15 cellular contexts compared by ENCODE assay signal in genomic region chr10:856405-857157, GRCh38.
DNase-seq lines count a peak whose midpoint lies in the region; ATAC-seq and TF ChIP-seq lines count a peak whose summit lies in the region.
"Had no signal": no experiment of that assay in that cellular context is flagged by ENCODE, and none has a peak within 500 bp of the region (broad histone marks: within the 10 kb centered on the region; RNA-seq: fewer than 3 reads in every experiment).

No MANE protein-coding gene starts in this region.

- no peaks in the 10 kb centered on the region for H3K27me3 ChIP-seq in breast epithelium
- H3K27me3 ChIP-seq: adrenal gland, MG63 had no signal

- CTCF ChIA-PET in MCF 10A (lab: Yijun Ruan, JAX): no interaction called here

- H3K27me3 Mint-ChIP-seq in MCF 10A (ENCODE audit: insufficient read depth, unreplicated experiment): no peaks in the 10 kb centered on the region
- H3K27me3 Mint-ChIP-seq in activated T-helper 17 cell treated with anti-CD3 and anti-CD28 coated beads, Interleukin-2, amount 50 U/mL, for 72 hours: no peaks in the 10 kb centered on the region
- H3K27me3 Mint-ChIP-seq in type B pancreatic cell: no peaks in the 10 kb centered on the region

- TF ChIP-seq CTCF in breast epithelium (IDR thresholded peaks at IDR 0.05) (no peak), MCF 10A (IDR thresholded peaks at IDR 0.05; ENCODE audit: unreplicated experiment) (no peak), type B pancreatic cell (conservative IDR thresholded peaks at IDR 0.05) (no peak)

- no peaks in the 10 kb centered on the region for H3K4me1 ChIP-seq in breast epithelium

- H3K4me3 Mint-ChIP-seq in MCF 10A (ENCODE audit: unreplicated experiment): no peak overlapping the region
- no peak overlapping the region for H3K4me3 Mint-ChIP-seq in activated T-helper 17 cell treated with anti-CD3 and anti-CD28 coated beads, Interleukin-2, amount 50 U/mL, for 72 hours
- no peak overlapping the region for H3K4me3 Mint-ChIP-seq in type B pancreatic cell

- POLR2A ChIA-PET in MCF 10A (lab: Yijun Ruan, JAX): no interaction called here

- H3K27ac ChIP-seq in breast epithelium: peak overlapping the region; percentile 25 to 30
- H3K27ac ChIP-seq: adrenal gland had no signal

- H3K36me3 ChIP-seq in breast epithelium: no peaks in the 10 kb centered on the region

- no peak overlapping the region for H3K4me3 ChIP-seq in breast epithelium
- H3K4me3 ChIP-seq: adrenal gland, MG63 had no signal

- BruUV-seq in MCF 10A (replicated peaks; lab: Mats Ljungman, UMichigan): no TSS peak

- H3K27ac Mint-ChIP-seq in MCF 10A (ENCODE audit: low read depth, unreplicated experiment) (no peak overlapping the region), type B pancreatic cell (peak overlapping the region; percentile 80)
- peak overlapping the region; percentile 21 for H3K27ac Mint-ChIP-seq in activated T-helper 17 cell treated with anti-CD3 and anti-CD28 coated beads, Interleukin-2, amount 50 U/mL, for 72 hours

- H3K36me3 Mint-ChIP-seq in MCF 10A (ENCODE audit: insufficient read depth, unreplicated experiment): peaks cover 80% of the 10 kb centered on the region
- H3K36me3 Mint-ChIP-seq in activated T-helper 17 cell treated with anti-CD3 and anti-CD28 coated beads, Interleukin-2, amount 50 U/mL, for 72 hours (ENCODE audit: low read depth): peaks cover 100% of the 10 kb centered on the region
- peaks cover 65% of the 10 kb centered on the region for H3K36me3 Mint-ChIP-seq in type B pancreatic cell

- TF ChIP-seq POLR2A in breast epithelium (IDR thresholded peaks at IDR 0.05): no peak

- DNase-seq in breast epithelium (ENCODE audit: low spot score in 2 of 2): no peak
- no peak for DNase-seq in MCF 10A (ENCODE audit: unreplicated experiment)
- no peak for DNase-seq in left lobe of liver (ENCODE audit: low spot score)
- DNase-seq in type B pancreatic cell (ENCODE audit: extremely low spot score, unreplicated experiment): no peak
- DNase-seq in HUDEP-2 (lab: John Stamatoyannopoulos, UW; ENCODE audit: unreplicated experiment in 76 of 76): no peak
- no peak for DNase-seq in NCI-H526 (lab: John Stamatoyannopoulos, UW)
- DNase-seq: adrenal gland; dermis blood vessel endothelial cell; MG63; NCI-H2081; NK-92 treated with Interleukin-12 subunit alpha and Interleukin-12 subunit beta, amount 100 ng/mL, for 24 hours; SHP77 treated with DMSO at 0.1 percent for 48 hours; stimulated activated CD4-positive, alpha-beta T cell treated with anti-CD3 and anti-CD28 coated beads, Interleukin-15, amount 100 ng/mL, for 24 hours had no signal

- H3K9me3 Mint-ChIP-seq in MCF 10A (ENCODE audit: unreplicated experiment): no peaks in the 10 kb centered on the region
- H3K9me3 Mint-ChIP-seq in activated T-helper 17 cell treated with anti-CD3 and anti-CD28 coated beads, Interleukin-2, amount 50 U/mL, for 72 hours: no peaks in the 10 kb centered on the region
- no peaks in the 10 kb centered on the region for H3K9me3 Mint-ChIP-seq in type B pancreatic cell

- H3K4me1 Mint-ChIP-seq in MCF 10A (ENCODE audit: insufficient read depth, unreplicated experiment) (no peaks in the 10 kb centered on the region), type B pancreatic cell (ENCODE audit: unreplicated experiment) (peaks cover 24% of the 10 kb centered on the region)
- H3K4me1 Mint-ChIP-seq in activated T-helper 17 cell treated with anti-CD3 and anti-CD28 coated beads, Interleukin-2, amount 50 U/mL, for 72 hours: peaks cover 14% of the 10 kb centered on the region

- ATAC-seq in activated T-helper 17 cell treated with anti-CD3 and anti-CD28 coated beads, Interleukin-2, amount 50 U/mL, for 72 hours (replicated peaks): no peak
- ATAC-seq in left lobe of liver (peak; percentile 29), HG03159 (IDR thresholded peaks at IDR 0.05; ENCODE audit: unreplicated experiment) (no peak)

- no peaks in the 10 kb centered on the region for H3K9me3 ChIP-seq in breast epithelium
- H3K9me3 ChIP-seq: adrenal gland had no signal

- intact Hi-C loops in breast epithelium (cut with DNase I; ENCODE audit: low total_unique reads) (no loop called here), MCF 10A (cut with micrococcal nuclease) (no loop called here)
